In the genomic region with DNA sequence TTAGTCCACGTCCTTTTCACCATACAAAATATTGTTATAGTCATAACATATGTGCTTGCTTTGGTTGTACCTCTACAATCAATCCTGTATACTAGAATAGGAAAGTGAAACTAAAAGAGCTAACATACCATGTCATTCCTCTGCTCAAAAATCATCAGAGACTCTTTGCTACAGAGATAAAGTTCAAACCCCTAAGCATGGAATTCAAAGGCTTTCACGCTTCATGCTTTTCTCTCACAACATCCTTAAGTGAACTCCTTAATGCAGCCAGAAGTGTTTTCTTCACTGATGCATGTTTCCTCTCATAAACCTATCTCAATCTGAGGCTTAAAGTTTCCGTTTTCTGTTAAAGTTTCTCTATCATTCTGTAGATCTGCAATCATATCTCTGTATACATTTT, we compare ENCODE assay signal across 12 cellular contexts.
A peak's percentile ranks its signal among the peaks of the same experiment; 100 is the strongest.
DNase-seq lines count a peak whose midpoint lies in the region; ATAC-seq and TF ChIP-seq lines count a peak whose summit lies in the region.
"Had no signal": no experiment of that assay in that cellular context is flagged by ENCODE, and none has a peak within 500 bp of the region (broad histone marks: within the 10 kb centered on the region; RNA-seq: fewer than 3 reads in every experiment).

No MANE protein-coding gene starts in this region.

- H3K4me1 ChIP-seq in hepatocyte (ENCODE audit: insufficient read depth) (no peaks in the 10 kb centered on the region), esophagus squamous epithelium (no peaks in the 10 kb centered on the region)
- H3K4me1 ChIP-seq: foreskin keratinocyte had no signal

- H3K36me3 ChIP-seq in hepatocyte (replicated peaks; ENCODE audit: insufficient read depth, low read depth) (no peaks in the 10 kb centered on the region), esophagus squamous epithelium (no peaks in the 10 kb centered on the region)
- H3K36me3 ChIP-seq: sigmoid colon had no signal

- TF ChIP-seq CTCF in GM12865 (IDR thresholded peaks at IDR 0.05; ENCODE audit: insufficient read depth, low read depth, low read length, missing control alignments) (no peak), hepatocyte (IDR thresholded peaks at IDR 0.05; ENCODE audit: poor library complexity) (no peak), esophagus squamous epithelium (IDR thresholded peaks at IDR 0.05) (no peak)

- no peak for TF ChIP-seq POLR2A in esophagus squamous epithelium (IDR thresholded peaks at IDR 0.05)

- intact Hi-C loops in esophagus squamous epithelium (cut with DNase I) = no loop called here

- no peaks in the 10 kb centered on the region for H3K79me2 ChIP-seq in hepatocyte

- no peak overlapping the region for H3K27ac ChIP-seq in hepatocyte
- no peak overlapping the region for H3K27ac ChIP-seq in esophagus squamous epithelium
- H3K27ac ChIP-seq: foreskin keratinocyte, sigmoid colon had no signal

- no peaks in the 10 kb centered on the region for H4K20me1 ChIP-seq in hepatocyte (ENCODE audit: insufficient read depth, poor library complexity, severe bottlenecking)

- no peak for DNase-seq in GM12865 (ENCODE audit: low read depth)
- no peak for DNase-seq in hepatocyte (ENCODE audit: low spot score)
- no peak for DNase-seq in stimulated activated CD4-positive, alpha-beta T cell treated with anti-CD3 and anti-CD28 coated beads, Interleukin-4, amount 100 ng/mL, for 24 hours
- DNase-seq in NCI-H1105 (lab: John Stamatoyannopoulos, UW) = no peak
- DNase-seq in esophagus squamous epithelium (lab: John Stamatoyannopoulos, UW) = no peak
- DNase-seq: activated T-cell treated with anti-CD3 and anti-CD28 coated beads, Interleukin-2, amount 50 U/mL, for 4 hours; foreskin keratinocyte; NCI-H774; sigmoid colon had no signal

- 60% methylated on average over 3 of the region's 3 CpGs for WGBS in hepatocyte (ENCODE audit: low lambda C conversion rate, missing lambda C conversion rate)
- 28 to 31% methylated on average over 3 of the region's 3 CpGs for WGBS in esophagus squamous epithelium, 2 donors

- H3K4me3 ChIP-seq in GM12865 (ENCODE audit: low read depth, low read length) (0 out of 2 replicates have a peak overlapping the region, but pooled peaks have one; percentile 30), hepatocyte (no peak overlapping the region), esophagus squamous epithelium (peak overlapping the region in 1 of 4 donors; percentile 34)

- no peaks in the 10 kb centered on the region for H3K9me3 ChIP-seq in hepatocyte (ENCODE audit: low read depth)
- no peaks in the 10 kb centered on the region for H3K9me3 ChIP-seq in esophagus squamous epithelium
- H3K9me3 ChIP-seq: sigmoid colon had no signal

- H3K9me2 ChIP-seq in hepatocyte (replicated peaks; ENCODE audit: insufficient read depth) = no peaks in the 10 kb centered on the region

- no peaks in the 10 kb centered on the region for H3K27me3 ChIP-seq in hepatocyte
- no peaks in the 10 kb centered on the region for H3K27me3 ChIP-seq in esophagus squamous epithelium
- H3K27me3 ChIP-seq: foreskin keratinocyte, sigmoid colon had no signal

- peak overlapping the region; percentile 13 for H2AFZ ChIP-seq in hepatocyte

- ATAC-seq in GM19467 (IDR thresholded peaks at IDR 0.05; ENCODE audit: unreplicated experiment) = peak; percentile 72
- peak; percentile 88 for ATAC-seq in HG03354 (IDR thresholded peaks at IDR 0.05; ENCODE audit: poor library complexity, severe bottlenecking, unreplicated experiment)
- ATAC-seq in HG02973 (IDR thresholded peaks at IDR 0.05; ENCODE audit: unreplicated experiment) = no peak
- ATAC-seq: activated T-cell treated with anti-CD3 and anti-CD28 coated beads, Interleukin-2, amount 50 U/mL, for 4 hours; foreskin keratinocyte had no signal

- H3K4me2 ChIP-seq in hepatocyte = peak overlapping the region; percentile 64
